20 cellular contexts compared by ENCODE assay signal in genomic region chr4:183295711-183296110, GRCh38. TPM values are rescaled to one million over a fixed set of nuclear protein-coding genes. Genes with fewer than 3 reads are reported as not detected.
"Had no signal": no experiment of that assay in that cellular context is flagged by ENCODE, and none has a peak within 500 bp of the region (broad histone marks: within the 10 kb centered on the region; RNA-seq: fewer than 3 reads in every experiment).

No MANE protein-coding gene starts in this region.

- H3K27ac ChIP-seq: body of pancreas, colonic mucosa, gastroesophageal sphincter, heart left ventricle, left ventricle myocardium inferior, tibial artery had no signal

- H3K4me3 ChIP-seq: body of pancreas, colonic mucosa, gastroesophageal sphincter, heart left ventricle, left ventricle myocardium inferior, tibial artery had no signal

- H3K36me3 Mint-ChIP-seq: activated CD8-positive, alpha-beta memory T cell treated with anti-CD3 and anti-CD28 coated beads, Interleukin-2, amount 10 ng/mL, durations not matched to agents 7 days and 5 days; memory B cell; natural killer cell had no signal

- ATAC-seq: activated CD8-positive, alpha-beta memory T cell treated with anti-CD3 and anti-CD28 coated beads, Interleukin-2, amount 10 ng/mL, durations not matched to agents 7 days and 5 days; body of pancreas; esophagus mucosa; gastroesophageal sphincter; heart left ventricle; natural killer cell had no signal

- H3K36me3 ChIP-seq: colonic mucosa had no signal

- H3K4me1 ChIP-seq: body of pancreas, colonic mucosa, tibial artery had no signal

- H3K27me3 ChIP-seq: body of pancreas, colonic mucosa, gastroesophageal sphincter, heart left ventricle, tibial artery had no signal

- H3K27ac Mint-ChIP-seq: activated B cell treated with CpG ODN at 0.5 μM for 24 hours; activated CD4-positive, alpha-beta memory T cell treated with anti-CD3 and anti-CD28 coated beads, Interleukin-2, amount 10 ng/mL, durations not matched to agents 7 days and 5 days; activated CD8-positive, alpha-beta memory T cell treated with anti-CD3 and anti-CD28 coated beads, Interleukin-2, amount 10 ng/mL, durations not matched to agents 7 days and 5 days; activated naive CD8-positive, alpha-beta T cell; memory B cell; natural killer cell had no signal

- H3K9me3 Mint-ChIP-seq: activated B cell treated with CpG ODN at 0.5 μM for 24 hours; activated CD4-positive, alpha-beta memory T cell treated with anti-CD3 and anti-CD28 coated beads, Interleukin-2, amount 10 ng/mL, durations not matched to agents 7 days and 5 days; memory B cell; natural killer cell had no signal

- H3K27me3 Mint-ChIP-seq: activated B cell treated with CpG ODN at 0.5 μM for 24 hours; activated CD4-positive, alpha-beta memory T cell treated with anti-CD3 and anti-CD28 coated beads, Interleukin-2, amount 10 ng/mL, durations not matched to agents 7 days and 5 days had no signal

- FAIRE-seq: endometrium had no signal

- H3K4me1 Mint-ChIP-seq: activated B cell treated with CpG ODN at 0.5 μM for 24 hours, natural killer cell had no signal

- H3K4me3 Mint-ChIP-seq: activated B cell treated with CpG ODN at 0.5 μM for 24 hours; activated CD4-positive, alpha-beta memory T cell treated with anti-CD3 and anti-CD28 coated beads, Interleukin-2, amount 10 ng/mL, durations not matched to agents 7 days and 5 days; activated CD8-positive, alpha-beta memory T cell treated with anti-CD3 and anti-CD28 coated beads, Interleukin-2, amount 10 ng/mL, durations not matched to agents 7 days and 5 days; activated naive CD8-positive, alpha-beta T cell; memory B cell; natural killer cell had no signal

- H3K9me3 ChIP-seq: body of pancreas, colonic mucosa, gastroesophageal sphincter, heart left ventricle, left ventricle myocardium inferior, tibial artery had no signal

- DNase-seq: activated B cell treated with CpG ODN at 0.5 μM for 24 hours; activated CD4-positive, alpha-beta memory T cell treated with anti-CD3 and anti-CD28 coated beads, Interleukin-2, amount 10 ng/mL, durations not matched to agents 7 days and 5 days; activated CD4-positive, alpha-beta T cell treated with anti-CD3 and anti-CD28 coated beads for 4 hours; activated CD8-positive, alpha-beta memory T cell treated with anti-CD3 and anti-CD28 coated beads, Interleukin-2, amount 10 ng/mL, durations not matched to agents 7 days and 5 days; body of pancreas; central memory CD4-positive, alpha-beta T cell; colonic mucosa; heart left ventricle; left ventricle myocardium inferior; natural killer cell; posterior cingulate gyrus; retina; stimulated activated naive CD4-positive, alpha-beta T cell; tibial artery had no signal

RNA-seq across cellular contexts. Expression of gene CLDN22, which starts 24.4 kb away (rescaled TPM):
- total RNA-seq: activated B cell treated with CpG ODN at 0.5 μM for 24 hours; activated CD4-positive, alpha-beta memory T cell treated with anti-CD3 and anti-CD28 coated beads, Interleukin-2, amount 10 ng/mL, durations not matched to agents 7 days and 5 days; activated CD8-positive, alpha-beta memory T cell treated with anti-CD3 and anti-CD28 coated beads, Interleukin-2, amount 10 ng/mL, durations not matched to agents 7 days and 5 days; body of pancreas; colonic mucosa; heart left ventricle; kidney epithelial cell; left ventricle myocardium inferior had no signal
- polyA plus RNA-seq: heart left ventricle had no signal

RNA-seq across cellular contexts. Expression of gene CLDN24, which starts 26.5 kb away (rescaled TPM):
- total RNA-seq: activated B cell treated with CpG ODN at 0.5 μM for 24 hours; activated CD4-positive, alpha-beta memory T cell treated with anti-CD3 and anti-CD28 coated beads, Interleukin-2, amount 10 ng/mL, durations not matched to agents 7 days and 5 days; activated CD8-positive, alpha-beta memory T cell treated with anti-CD3 and anti-CD28 coated beads, Interleukin-2, amount 10 ng/mL, durations not matched to agents 7 days and 5 days; body of pancreas; colonic mucosa; gastroesophageal sphincter; heart left ventricle; kidney epithelial cell; left ventricle myocardium inferior had no signal
- polyA plus RNA-seq: heart left ventricle had no signal
